In the genomic region with DNA sequence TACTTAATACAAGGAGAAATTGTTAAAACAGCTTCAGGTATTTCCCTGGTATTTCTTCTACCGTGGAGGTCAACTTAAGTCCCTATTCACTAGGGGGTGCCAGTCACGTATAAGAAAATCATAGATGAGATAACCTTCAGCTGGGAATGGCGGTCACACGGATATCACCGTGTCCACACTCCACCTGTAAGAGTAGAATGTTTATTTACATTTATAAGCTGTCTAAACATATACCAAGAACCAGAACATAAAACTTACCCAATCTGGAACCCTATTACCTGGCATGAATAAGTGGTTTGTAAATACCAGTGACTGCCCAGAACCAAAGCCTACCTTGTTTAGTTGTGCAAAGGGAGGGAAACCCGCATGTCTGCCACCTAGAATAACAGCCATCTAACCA, we compare ENCODE assay signal across 8 cellular contexts. TPM values are rescaled to one million over a fixed set of nuclear protein-coding genes. Genes with fewer than 3 reads are reported as not detected.
DNase-seq lines count a peak whose midpoint lies in the region; ATAC-seq and TF ChIP-seq lines count a peak whose summit lies in the region.

No MANE protein-coding gene starts in this region.

- no peaks in the 10 kb centered on the region for H3F3A ChIP-seq in OCI-LY1 (ENCODE audit: insufficient read depth, low read length)

- peaks cover 8% of the 10 kb centered on the region for H3K27me3 ChIP-seq in HUES6 (ENCODE audit: control insufficient read depth, insufficient read depth, low read length)
- no peaks in the 10 kb centered on the region for H3K27me3 ChIP-seq in OCI-LY1 (ENCODE audit: insufficient read depth, low read length)

- peak overlapping the region; percentile 36; the same call in 1 of the 2 replicates for H3K4me3 ChIP-seq in HUES6 (ENCODE audit: low read depth, low read length)
- peak overlapping the region; percentile 37 for H3K4me3 ChIP-seq in OCI-LY1 (ENCODE audit: low read depth, low read length, poor library complexity, severe bottlenecking)

- peak overlapping the region; percentile 53 for H3K4me2 ChIP-seq in OCI-LY1 (ENCODE audit: low read length)

- H3K9ac ChIP-seq in HUES6 (ENCODE audit: low read length): no peak overlapping the region
- H3K9ac ChIP-seq in OCI-LY1 (ENCODE audit: low read length): no peak overlapping the region

- H3K9me2 ChIP-seq in OCI-LY1 (ENCODE audit: low read depth, low read length): no peaks in the 10 kb centered on the region

- no peaks in the 10 kb centered on the region for H3K36me3 ChIP-seq in HUES6 (ENCODE audit: control insufficient read depth, insufficient read depth, low read length)
- H3K36me3 ChIP-seq in OCI-LY1 (ENCODE audit: insufficient read depth, low read length): no peaks in the 10 kb centered on the region

- DNase-seq in Daoy (ENCODE audit: low read depth) (peak; percentile 76), hepatic stellate cell (ENCODE audit: low spot score) (peak; percentile 4), GOT3 (lab: John Stamatoyannopoulos, UW) (no peak)
- peak; percentile 76 for DNase-seq in activated naive CD4-positive, alpha-beta T cell treated with anti-CD3 and anti-CD28 coated beads, Interleukin-2, amount 10 ng/mL, durations not matched to agents 7 days and 5 days
- DNase-seq in stimulated activated CD4-positive, alpha-beta T cell treated with anti-CD3 and anti-CD28 coated beads, Interleukin-1b, Interleukin-23, amount 100 ng/mL, for 48 hours: peak; percentile 35

- H3K4me1 Mint-ChIP-seq in activated naive CD4-positive, alpha-beta T cell treated with anti-CD3 and anti-CD28 coated beads, Interleukin-2, amount 10 ng/mL, durations not matched to agents 7 days and 5 days: peaks cover 16% of the 10 kb centered on the region

- no peaks in the 10 kb centered on the region for H3K36me3 Mint-ChIP-seq in activated naive CD4-positive, alpha-beta T cell treated with anti-CD3 and anti-CD28 coated beads, Interleukin-2, amount 10 ng/mL, durations not matched to agents 7 days and 5 days

- peaks cover 49% of the 10 kb centered on the region for H3K27me3 Mint-ChIP-seq in activated naive CD4-positive, alpha-beta T cell treated with anti-CD3 and anti-CD28 coated beads, Interleukin-2, amount 10 ng/mL, durations not matched to agents 7 days and 5 days

- peak overlapping the region; percentile 71; the same call in 1 of the 2 replicates for H2AFZ ChIP-seq in OCI-LY1 (ENCODE audit: low read length)

- no peaks in the 10 kb centered on the region for H4K20me1 ChIP-seq in OCI-LY1 (ENCODE audit: insufficient read depth, low read length)

- no peak overlapping the region for H3K4me3 Mint-ChIP-seq in activated naive CD4-positive, alpha-beta T cell treated with anti-CD3 and anti-CD28 coated beads, Interleukin-2, amount 10 ng/mL, durations not matched to agents 7 days and 5 days

- CTCF ChIA-PET in activated naive CD4-positive, alpha-beta T cell treated with anti-CD3 and anti-CD28 coated beads, Interleukin-2, amount 10 ng/mL, durations not matched to agents 7 days and 5 days (lab: Charles Lee): interaction anchor here (0.6 to 2.6 kb wide), 28 partner anchors 12 to 1805 kb away, joined by 3 to 45 read pairs (median 4); no protein-coding TSS in a partner anchor

- peak; percentile 78 for TF ChIP-seq CTCF in OCI-LY1 (IDR thresholded peaks at IDR 0.05; ENCODE audit: low read length)

- H3K4me1 ChIP-seq in HUES6 (ENCODE audit: control insufficient read depth, insufficient read depth, low read length) (peaks cover 23% of the 10 kb centered on the region), OCI-LY1 (ENCODE audit: insufficient read depth, low read length, severe bottlenecking) (peaks cover 24% of the 10 kb centered on the region)

- H3K9me3 ChIP-seq in HUES6 (ENCODE audit: control insufficient read depth, insufficient read depth, low read depth, low read length) (no peaks in the 10 kb centered on the region), OCI-LY1 (ENCODE audit: low read length) (no peaks in the 10 kb centered on the region)

- H3K79me2 ChIP-seq in OCI-LY1 (ENCODE audit: insufficient read depth, low read length): no peaks in the 10 kb centered on the region

- H3K27ac Mint-ChIP-seq in activated naive CD4-positive, alpha-beta T cell treated with anti-CD3 and anti-CD28 coated beads, Interleukin-2, amount 10 ng/mL, durations not matched to agents 7 days and 5 days: no peak overlapping the region

- no peaks in the 10 kb centered on the region for H3K9me3 Mint-ChIP-seq in activated naive CD4-positive, alpha-beta T cell treated with anti-CD3 and anti-CD28 coated beads, Interleukin-2, amount 10 ng/mL, durations not matched to agents 7 days and 5 days

- peak; percentile 54 for ATAC-seq in GM19467 (IDR thresholded peaks at IDR 0.05; ENCODE audit: unreplicated experiment)

- H3K27ac ChIP-seq in HUES6 (ENCODE audit: low read depth, low read length) (no peak overlapping the region), OCI-LY1 (ENCODE audit: low read depth, low read length, poor library complexity, severe bottlenecking) (no peak overlapping the region)

RNA-seq across cellular contexts. Expression of a gene that starts 1.9 kb away (rescaled TPM):
- total RNA-seq in Daoy (2014; rRNA removed; shearing (Covaris generic)): 2.5 and 4.2 TPM in 2 replicates

RNA-seq across cellular contexts. Expression of a gene that starts 55.2 kb away (rescaled TPM):
- total RNA-seq in Daoy (2014; rRNA removed; shearing (Covaris generic)): 153 and 180 TPM in 2 replicates
